9 cellular contexts compared by ENCODE assay signal in genomic region chr9:34048730-34049629, GRCh38. TPM values are rescaled to one million over a fixed set of nuclear protein-coding genes. Genes with fewer than 3 reads are reported as not detected.
DNase-seq lines count a peak whose midpoint lies in the region; ATAC-seq, FAIRE-seq and TF ChIP-seq lines count a peak whose summit lies in the region.
"Had no signal": no experiment of that assay in that cellular context is flagged by ENCODE, and none has a peak within 500 bp of the region (broad histone marks: within the 10 kb centered on the region; RNA-seq: fewer than 3 reads in every experiment).

UBAP2 (minus strand) TSS chr9:34048887; CDS start chr9:34017148, 31,739 bp downstream.

- peak within 1 kb of the TSS; percentile 87 for H3K4me2 ChIP-seq in keratinocyte (ENCODE audit: control insufficient read depth, extremely low read depth, insufficient read depth, low read depth, low read length)

- ATAC-seq in GM19025 (IDR thresholded peaks at IDR 0.05; ENCODE audit: low read depth, unreplicated experiment) (peak; percentile 74), HG03342 (IDR thresholded peaks at IDR 0.05; ENCODE audit: unreplicated experiment) (peak; percentile 74)
- ATAC-seq in activated CD4-positive, CD25-positive, alpha-beta regulatory T cell treated with anti-CD3 and anti-CD28 coated beads, Interleukin-2, amount 50 U/mL, for 24 hours, result peak; percentile 87 to 88

- peaks cover 46% of the 10 kb centered on the region for H3K79me2 ChIP-seq in keratinocyte (ENCODE audit: control insufficient read depth, insufficient read depth, low read length)

- H3K9ac ChIP-seq in keratinocyte (ENCODE audit: control insufficient read depth, extremely low read depth, insufficient read depth, low read length), result peak within 1 kb of the TSS; percentile 99

- H2AFZ ChIP-seq in keratinocyte (ENCODE audit: control insufficient read depth, low read length), result peak within 1 kb of the TSS; percentile 100

- no peak for TF ChIP-seq CTCF in AG09319 (IDR thresholded peaks at IDR 0.05; ENCODE audit: low read depth, low read length)
- TF ChIP-seq CTCF in keratinocyte (optimal IDR thresholded peaks at IDR 0.05 in 1 of 3, IDR thresholded peaks at IDR 0.05 in 1 of 3, conservative IDR thresholded peaks at IDR 0.05 in 1 of 3; ENCODE audit: extremely low read depth in 1 of 3, insufficient read depth in 2 of 3, low read length in 3 of 3), result no peak

- no peaks in the 10 kb centered on the region for H3K9me1 ChIP-seq in keratinocyte (ENCODE audit: control insufficient read depth, extremely low read depth, insufficient read depth, low read length)

- H3K36me3 ChIP-seq in keratinocyte (ENCODE audit: control insufficient read depth in 2 of 2, extremely low read depth in 1 of 2, insufficient read depth in 2 of 2, low read length in 2 of 2), result peaks cover 0 to 4% of the 10 kb centered on the region in 2 experiments

- no peaks in the 10 kb centered on the region for H3K9me3 ChIP-seq in keratinocyte (ENCODE audit: control insufficient read depth, low read depth, low read length)

- dilution Hi-C loops in keratinocyte (cut with MboI; ENCODE audit: extremely low pct_ligation_motif_present, low sequenced_read_pairs), result no loop called here

- peak; percentile 58 for FAIRE-seq in keratinocyte (lab: Jason Lieb, UNC)
- FAIRE-seq: TTC549 had no signal

- H3K27me3 ChIP-seq in keratinocyte (ENCODE audit: control insufficient read depth, extremely low read depth, insufficient read depth, low read length), result no peaks in the 10 kb centered on the region

- DNase-seq in AG09319 (ENCODE audit: extremely low read depth, low read depth) (peak; percentile 88), NCI-H446 (lab: John Stamatoyannopoulos, UW) (peak; percentile 99), cerebellar cortex (ENCODE audit: low spot score) (peak; percentile 98), keratinocyte (ENCODE audit: low read depth, low spot score) (peak; percentile 90)
- peak; percentile 91 to 96 for DNase-seq in stimulated activated CD4-positive, alpha-beta T cell treated with anti-CD3 and anti-CD28 coated beads, Interleukin-15, amount 100 ng/mL, for 1 hour (ENCODE audit: low read depth in 1 of 2, low spot score in 1 of 2)

- H4K20me1 ChIP-seq in keratinocyte (ENCODE audit: control insufficient read depth, extremely low read depth, insufficient read depth, low read length), result peaks cover 8% of the 10 kb centered on the region

- H3K4me1 ChIP-seq in keratinocyte (ENCODE audit: control insufficient read depth, extremely low read depth, insufficient read depth, low read length), result peaks cover 14% of the 10 kb centered on the region

- peak within 1 kb of the TSS; percentile 79 to 100 (median 93) for H3K4me3 ChIP-seq in keratinocyte (ENCODE audit: control insufficient read depth in 2 of 3, extremely low read depth in 1 of 3, insufficient read depth in 2 of 3, low read depth in 1 of 3, low read length in 3 of 3)

- peak within 1 kb of the TSS; percentile 99 for H3K27ac ChIP-seq in keratinocyte (ENCODE audit: control insufficient read depth, insufficient read depth, low read length)

RNA-seq across cellular contexts. Expression of gene UBAP2, which starts in this region (rescaled TPM):
- polyA plus RNA-seq in keratinocyte, result 16.3 to 20.7 TPM (median 17.0 TPM) in 3 replicates
- polyA plus RNA-seq in keratinocyte (2011; ENCODE audit: low read depth), result 56.8 TPM
- 15.7 and 16.2 TPM in 2 replicates for polyA plus RNA-seq in keratinocyte (2011; cell fraction: cytosol; rRNA removed)
- polyA plus RNA-seq in keratinocyte (2011; cell fraction: nucleus; rRNA removed), result 60.9 and 64.4 TPM in 2 replicates
- 17.9 and 21.7 TPM in 2 replicates for polyA plus RNA-seq in keratinocyte (2012; ENCODE audit: low replicate concordance)
- 33.6 to 56.2 TPM (median 38.6 TPM) in 3 replicates for polyA minus RNA-seq in keratinocyte
- 17.6 TPM for polyA minus RNA-seq in keratinocyte (2011; cell fraction: cytosol; rRNA and poly(A)+ RNA removed)
- polyA minus RNA-seq in keratinocyte (2011; cell fraction: nucleus; rRNA and poly(A)+ RNA removed), result 37.0 and 53.1 TPM in 2 replicates

Comparison
In these comparisons a context has a peak if more than half of its experiments do, and no peak if none do; other contexts are left out.
1. Peak in every context shown above with its lines: DNase-seq, ATAC-seq, H3K4me3 ChIP-seq and H3K27ac ChIP-seq.